10 cellular contexts compared by ENCODE assay signal in genomic region chr19:51675911-51676565, GRCh38. TPM values are rescaled to one million over a fixed set of nuclear protein-coding genes. Genes with fewer than 3 reads are reported as not detected.
DNase-seq lines count a peak whose midpoint lies in the region; ATAC-seq, FAIRE-seq and TF ChIP-seq lines count a peak whose summit lies in the region.
"Not testable (repeated sequence)": the region's sequence is repeated elsewhere in the genome, so short reads cannot be mapped to it uniquely, and the experiment has no call there.
"Had no signal": no experiment of that assay in that cellular context is flagged by ENCODE, and none has a peak within 500 bp of the region (broad histone marks: within the 10 kb centered on the region; RNA-seq: fewer than 3 reads in every experiment).

No MANE protein-coding gene starts in this region.

- H3K9me3 ChIP-seq in BE2C; esophagus muscularis mucosa; liver (ENCODE audit: control insufficient read depth in 4 of 4, low read length in 3 of 4); spleen: not testable (repeated sequence)

- intact Hi-C loops in esophagus muscularis mucosa (cut with DNase I); spleen (cut with DNase I; ENCODE audit: low total_unique reads): not testable (repeated sequence)

- TF ChIP-seq POLR2A in GM12892 (IDR thresholded peaks at IDR 0.05; ENCODE audit: low read depth, low read length); esophagus muscularis mucosa (IDR thresholded peaks at IDR 0.05; ENCODE audit: low read depth); spleen (IDR thresholded peaks at IDR 0.05): not testable (repeated sequence)

- TF ChIP-seq RAD21 in liver (IDR thresholded peaks at IDR 0.05) = peak in 1 of 2 donors; percentile 16

- not testable (repeated sequence) for H3K27me3 ChIP-seq in BE2C; liver (ENCODE audit: control insufficient read depth in 4 of 4, insufficient read depth in 4 of 4, low read length in 3 of 4)
- peaks cover 0 to 17% (median 0%) of the 10 kb centered on the region in 4 donors for H3K27me3 ChIP-seq in esophagus muscularis mucosa
- H3K27me3 ChIP-seq in spleen (replicated peaks in 1 of 7) = peaks cover 0 to 50% (median 0%) of the 10 kb centered on the region in 7 donors

- H3K9me3 Mint-ChIP-seq in activated naive CD8-positive, alpha-beta T cell treated with anti-CD3 and anti-CD28 coated beads, Interleukin-2, amount 50 U/mL, for 24 hours = peaks cover 19% of the 10 kb centered on the region

- H3K36me3 ChIP-seq in BE2C; esophagus muscularis mucosa; liver (ENCODE audit: control insufficient read depth in 4 of 4, insufficient read depth in 3 of 4, low read depth in 1 of 4, low read length in 3 of 4); spleen: not testable (repeated sequence)

- peak overlapping the region; percentile 53 for H3K4me3 Mint-ChIP-seq in activated naive CD8-positive, alpha-beta T cell treated with anti-CD3 and anti-CD28 coated beads, Interleukin-2, amount 50 U/mL, for 24 hours

- H3K27me3 Mint-ChIP-seq in activated naive CD8-positive, alpha-beta T cell treated with anti-CD3 and anti-CD28 coated beads, Interleukin-2, amount 50 U/mL, for 24 hours = peaks cover 11% of the 10 kb centered on the region

- not testable (repeated sequence) for H3K4me3 ChIP-seq in BE2C (ENCODE audit: low read depth, low read length); esophagus muscularis mucosa; liver (ENCODE audit: low read depth in 1 of 3, low read length in 3 of 3); spleen

- H3K27ac ChIP-seq in esophagus muscularis mucosa (replicated peaks in 1 of 4); liver (ENCODE audit: low read depth in 1 of 2, low read length in 2 of 2); spleen: not testable (repeated sequence)

- FAIRE-seq in GM12892 (lab: Jason Lieb, UNC) = peak; percentile 38

- not testable (repeated sequence) for DNase-seq in BE2C; GM12892 (ENCODE audit: insufficient read length); activated naive CD8-positive, alpha-beta T cell treated with anti-CD3 and anti-CD28 coated beads, Interleukin-2, amount 50 U/mL, for 24 hours; esophagus muscularis mucosa (ENCODE audit: extremely low spot score); spleen
- peak; percentile 10 for DNase-seq in NCI-H1436 (lab: John Stamatoyannopoulos, UW)

- peak; percentile 69; the same call in 2 of the 3 replicates for ATAC-seq in SK-N-SH treated with all-trans-retinoic acid at 6 μM for 48 hours
- ATAC-seq in activated naive CD8-positive, alpha-beta T cell treated with anti-CD3 and anti-CD28 coated beads, Interleukin-2, amount 50 U/mL, for 24 hours = not testable (repeated sequence)

- not testable (repeated sequence) for H3K4me1 ChIP-seq in BE2C; esophagus muscularis mucosa; liver (ENCODE audit: control insufficient read depth in 4 of 4, insufficient read depth in 4 of 4, low read length in 3 of 4); spleen

- 54% methylated on average over 7 of the region's 7 CpGs for WGBS in esophagus muscularis mucosa
- 61% methylated on average over 7 of the region's 7 CpGs for WGBS in liver
- 52 to 65% (median 63%) methylated on average over 7 of the region's 7 CpGs for WGBS in spleen, 5 donors

- not testable (repeated sequence) for H3K36me3 Mint-ChIP-seq in activated naive CD8-positive, alpha-beta T cell treated with anti-CD3 and anti-CD28 coated beads, Interleukin-2, amount 50 U/mL, for 24 hours (ENCODE audit: low read depth)

- peaks cover 21% of the 10 kb centered on the region for H3K4me1 Mint-ChIP-seq in activated naive CD8-positive, alpha-beta T cell treated with anti-CD3 and anti-CD28 coated beads, Interleukin-2, amount 50 U/mL, for 24 hours

- TF ChIP-seq EP300 in esophagus muscularis mucosa (IDR thresholded peaks at IDR 0.05) = not testable (repeated sequence)

- peak overlapping the region; percentile 69 for H3K27ac Mint-ChIP-seq in activated naive CD8-positive, alpha-beta T cell treated with anti-CD3 and anti-CD28 coated beads, Interleukin-2, amount 50 U/mL, for 24 hours

- peak; percentile 52 for TF ChIP-seq CTCF in BE2C (IDR thresholded peaks at IDR 0.05; ENCODE audit: low read depth, low read length)
- TF ChIP-seq CTCF in esophagus muscularis mucosa (IDR thresholded peaks at IDR 0.05) = peak in 2 of 3 experiments; percentile 29 to 56
- peak; percentile 21 for TF ChIP-seq CTCF in liver (IDR thresholded peaks at IDR 0.05; ENCODE audit: low read depth, low read length, missing input control)
- TF ChIP-seq CTCF in spleen (IDR thresholded peaks at IDR 0.05 in 8 of 11, conservative IDR thresholded peaks at IDR 0.05 in 3 of 11) = peak in 7 of 11 experiments; percentile 10 to 52 (median 43)

- H3K9ac ChIP-seq in liver (ENCODE audit: low read depth in 1 of 2, low read length in 2 of 2) = not testable (repeated sequence)

RNA-seq across cellular contexts. Expression of gene SPACA6, which starts 17.1 kb away (rescaled TPM):
- polyA plus RNA-seq in BE2C (2012; ENCODE audit: insufficient read depth, insufficient read length, low read depth) = 3.6 TPM
- 1.1 TPM for polyA plus RNA-seq in GM12892 (2012; ENCODE audit: missing spikeins)
- total RNA-seq in esophagus muscularis mucosa = 10 to 100 TPM; 11.8 to 37.8 (median 17.4) TPM
- 1 to 10 TPM; 1.5 to 2.5 TPM for total RNA-seq in liver
- polyA plus RNA-seq in liver = 1 to 10 TPM in 1 of 2 donors, under 1 TPM in 1; 0.92 to 1.2 TPM
- 10 to 100 TPM; 16.4 to 29.3 (median 20.1) TPM for total RNA-seq in spleen
- 10 to 100 TPM in 2 of 3 donors, 1 to 10 TPM in 1; 9.6 to 44.2 (median 20.2) TPM for polyA plus RNA-seq in spleen

RNA-seq across cellular contexts. Expression of gene SIGLEC14, which starts 29.4 kb away (rescaled TPM):
- not detected for polyA plus RNA-seq in BE2C (2012; ENCODE audit: insufficient read depth, insufficient read length, low read depth)
- polyA plus RNA-seq in GM12892 (2012; ENCODE audit: missing spikeins) = 3.0 TPM
- total RNA-seq in esophagus muscularis mucosa (1 to 10 TPM in 3 of 4 donors, not detected in 1; 2.5 to 9.9 (median 5.0) TPM), liver (1 to 10 TPM; 1.7 to 6.9 TPM), spleen (100 to 1,000 TPM in 1 of 7 donors, 10 to 100 TPM in 4, not detected in 2; 40.1 to 101 (median 84.4) TPM)
- polyA plus RNA-seq in liver (1 to 10 TPM in 1 of 2 donors, not detected in 1; 3.2 TPM), spleen (10 to 100 TPM; 13.3 to 20.8 (median 15.9) TPM)
- total RNA-seq: activated T-helper 2 cell treated with anti-CD3 and anti-CD28 coated beads, Interferon-gamma antibody, Interleukin-2, Interleukin-4, amounts not matched to agents 10 μg/mL and 5 μg/mL and 100 μg/mL, durations not matched to agents 14 hours and 24 hours and 36 hours; SJCRH30 had no signal

RNA-seq across cellular contexts. Expression of gene SIGLEC5, which starts 45.8 kb away (rescaled TPM):
- polyA plus RNA-seq in BE2C (2012; ENCODE audit: insufficient read depth, insufficient read length, low read depth) = not detected
- polyA plus RNA-seq in GM12892 (2012; ENCODE audit: missing spikeins) = not detected
- total RNA-seq in esophagus muscularis mucosa (1 to 10 TPM in 2 of 4 donors, under 1 TPM in 2; 0.52 to 2.0 (median 1.00) TPM), liver (under 1 TPM in 1 of 2 donors, not detected in 1; 0.70 TPM), spleen (10 to 100 TPM in 1 of 7 donors, 1 to 10 TPM in 4, not detected in 2; 5.9 to 12.9 (median 9.8) TPM)
- polyA plus RNA-seq in liver (under 1 TPM in 1 of 2 donors, not detected in 1; 0.42 TPM), spleen (not detected)
- total RNA-seq: activated T-helper 2 cell treated with anti-CD3 and anti-CD28 coated beads, Interferon-gamma antibody, Interleukin-2, Interleukin-4, amounts not matched to agents 10 μg/mL and 5 μg/mL and 100 μg/mL, durations not matched to agents 14 hours and 24 hours and 36 hours; SJCRH30 had no signal

RNA-seq across cellular contexts. Expression of gene HAS1, which starts 47.8 kb away (rescaled TPM):
- not detected for polyA plus RNA-seq in BE2C (2012; ENCODE audit: insufficient read depth, insufficient read length, low read depth)
- not detected for polyA plus RNA-seq in GM12892 (2012; ENCODE audit: missing spikeins)
- 10 to 100 TPM in 1 of 4 donors, 1 to 10 TPM in 1, under 1 TPM in 2; under 0.01 to 28.8 (median 1.3) TPM for total RNA-seq in esophagus muscularis mucosa
- total RNA-seq in liver = under 1 TPM in 1 of 2 donors, not detected in 1; 0.05 TPM
- polyA plus RNA-seq in liver = under 1 TPM in 1 of 2 donors, not detected in 1; 0.07 TPM
- under 1 TPM in 2 of 7 donors, not detected in 5; 0.22 to 0.54 TPM for total RNA-seq in spleen
- under 1 TPM in 2 of 3 donors, not detected in 1; 0.11 to 0.58 TPM for polyA plus RNA-seq in spleen
- total RNA-seq: activated T-helper 2 cell treated with anti-CD3 and anti-CD28 coated beads, Interferon-gamma antibody, Interleukin-2, Interleukin-4, amounts not matched to agents 10 μg/mL and 5 μg/mL and 100 μg/mL, durations not matched to agents 14 hours and 24 hours and 36 hours; SJCRH30 had no signal
